8 cellular contexts compared by ENCODE assay signal in genomic region chr12:56315626-56316473, GRCh38. TPM values are rescaled to one million over a fixed set of nuclear protein-coding genes. Genes with fewer than 3 reads are reported as not detected.
DNase-seq lines count a peak whose midpoint lies in the region; ATAC-seq and TF ChIP-seq lines count a peak whose summit lies in the region.

Gene CNPY2, minus strand, starts transcription at chr12:56315988. Its CDS starts 771 bp downstream, at chr12:56315217.

- H2BK120ac ChIP-seq in mesendoderm (ENCODE audit: low read depth, low read length) = no peak within 1 kb of the TSS

- POLR2A ChIA-PET in Caco-2 (lab: Charles Lee) = interaction anchor here (0.5 to 2.0 kb wide), 16 partner anchors 9 to 321 kb away, joined by 3 to 30 read pairs (median 5); partner anchors contain the start of genes CS, RNF41, SMARCC2 and STAT2

- H3K56ac ChIP-seq in mesendoderm (ENCODE audit: low read length) = peak within 1 kb of the TSS; percentile 93

- ATAC-seq in GM21381 (IDR thresholded peaks at IDR 0.05; ENCODE audit: unreplicated experiment) = peak; percentile 90
- ATAC-seq in activated CD8-positive, alpha-beta memory T cell treated with anti-CD3 and anti-CD28 coated beads, Interleukin-2, amount 10 ng/mL, durations not matched to agents 7 days and 5 days = peak; percentile 93

- H3K9ac ChIP-seq in NT2/D1 (ENCODE audit: insufficient read length, low read depth) (peak within 1 kb of the TSS; percentile 100), endodermal cell (ENCODE audit: extremely low read depth, low read length, poor library complexity, severe bottlenecking) (peak within 1 kb of the TSS; percentile 95), mesendoderm (ENCODE audit: low read length) (peak within 1 kb of the TSS; percentile 83)

- peak within 1 kb of the TSS; percentile 70 for H3K23ac ChIP-seq in mesendoderm (ENCODE audit: low read length)

- H3K27me3 Mint-ChIP-seq in Caco-2 (ENCODE audit: insufficient read depth, unreplicated experiment) (no peaks in the 10 kb centered on the region), endodermal cell (ENCODE audit: insufficient read depth) (no peaks in the 10 kb centered on the region)
- H3K27me3 Mint-ChIP-seq in activated CD8-positive, alpha-beta memory T cell treated with anti-CD3 and anti-CD28 coated beads, Interleukin-2, amount 10 ng/mL, durations not matched to agents 7 days and 5 days = no peaks in the 10 kb centered on the region

- H3K36me3 Mint-ChIP-seq in Caco-2 (ENCODE audit: insufficient read depth, unreplicated experiment) = peaks cover 49% of the 10 kb centered on the region
- H3K36me3 Mint-ChIP-seq in activated CD8-positive, alpha-beta memory T cell treated with anti-CD3 and anti-CD28 coated beads, Interleukin-2, amount 10 ng/mL, durations not matched to agents 7 days and 5 days = peaks cover 19% of the 10 kb centered on the region
- peaks cover 36% of the 10 kb centered on the region for H3K36me3 Mint-ChIP-seq in endodermal cell (ENCODE audit: low read depth)

- peak within 1 kb of the TSS; percentile 3 for H2AK5ac ChIP-seq in mesendoderm (ENCODE audit: low read length)

- H3K4me1 Mint-ChIP-seq in Caco-2 (ENCODE audit: low read depth, unreplicated experiment) (no peaks in the 10 kb centered on the region), endodermal cell (peaks cover 5% of the 10 kb centered on the region)
- H3K4me1 Mint-ChIP-seq in activated CD8-positive, alpha-beta memory T cell treated with anti-CD3 and anti-CD28 coated beads, Interleukin-2, amount 10 ng/mL, durations not matched to agents 7 days and 5 days = peaks cover 20% of the 10 kb centered on the region

- H3K9me3 ChIP-seq in Caco-2 (no peaks in the 10 kb centered on the region), NT2/D1 (ENCODE audit: insufficient read depth, low read length) (no peaks in the 10 kb centered on the region), endodermal cell (ENCODE audit: control insufficient read depth, low read length) (no peaks in the 10 kb centered on the region)

- H3K27ac Mint-ChIP-seq in Caco-2 (ENCODE audit: unreplicated experiment) (peak within 1 kb of the TSS; percentile 96), endodermal cell (peak within 1 kb of the TSS; percentile 99)
- peak within 1 kb of the TSS; percentile 98 for H3K27ac Mint-ChIP-seq in activated CD8-positive, alpha-beta memory T cell treated with anti-CD3 and anti-CD28 coated beads, Interleukin-2, amount 10 ng/mL, durations not matched to agents 7 days and 5 days

- H3K9me3 Mint-ChIP-seq in Caco-2 (ENCODE audit: unreplicated experiment) (no peaks in the 10 kb centered on the region), endodermal cell (no peaks in the 10 kb centered on the region)
- no peaks in the 10 kb centered on the region for H3K9me3 Mint-ChIP-seq in activated CD8-positive, alpha-beta memory T cell treated with anti-CD3 and anti-CD28 coated beads, Interleukin-2, amount 10 ng/mL, durations not matched to agents 7 days and 5 days (ENCODE audit: low read depth)

- H3K27ac ChIP-seq in endodermal cell (ENCODE audit: low read depth, low read length) (peak within 1 kb of the TSS; percentile 79), mesendoderm (ENCODE audit: low read depth, low read length) (peak within 1 kb of the TSS; percentile 91)

- H3K4me3 Mint-ChIP-seq in Caco-2 (ENCODE audit: unreplicated experiment) = peak within 1 kb of the TSS; percentile 85
- H3K4me3 Mint-ChIP-seq in activated CD8-positive, alpha-beta memory T cell treated with anti-CD3 and anti-CD28 coated beads, Interleukin-2, amount 10 ng/mL, durations not matched to agents 7 days and 5 days = peak within 1 kb of the TSS; percentile 98
- H3K4me3 Mint-ChIP-seq in endodermal cell = peak within 1 kb of the TSS; percentile 98

- H3K4me1 ChIP-seq in Caco-2 (peaks cover 4% of the 10 kb centered on the region; the same call in 1 of the 2 replicates), NT2/D1 (ENCODE audit: insufficient read depth, insufficient read length) (no peaks in the 10 kb centered on the region), endodermal cell (ENCODE audit: control insufficient read depth, insufficient read depth, low read length) (peaks cover 5% of the 10 kb centered on the region), mesendoderm (ENCODE audit: control insufficient read depth, low read depth, low read length) (no peaks in the 10 kb centered on the region)

- peak within 1 kb of the TSS; percentile 7 for H2BK5ac ChIP-seq in mesendoderm (ENCODE audit: low read length)

- H3K18ac ChIP-seq in mesendoderm (ENCODE audit: low read length) = peak within 1 kb of the TSS; percentile 73

- DNase-seq in Caco-2 = peak; percentile 98 to 99
- peak in 75 of 76 experiments; percentile 41 to 97 (median 91) for DNase-seq in HUDEP-2 (lab: John Stamatoyannopoulos, UW; ENCODE audit: unreplicated experiment in 76 of 76)
- DNase-seq in NT2/D1 (ENCODE audit: low read depth, low spot score) = peak; percentile 99
- DNase-seq in activated CD8-positive, alpha-beta memory T cell treated with anti-CD3 and anti-CD28 coated beads, Interleukin-2, amount 10 ng/mL, durations not matched to agents 7 days and 5 days = peak; percentile 98
- DNase-seq in endodermal cell = peak; percentile 100
- DNase-seq in mesendoderm = peak; percentile 100
- peak; percentile 86 for DNase-seq in stimulated activated CD8-positive, alpha-beta memory T cell treated with anti-CD3 and anti-CD28 coated beads, Interleukin-15, amount 100 ng/mL, for 1 hour (ENCODE audit: low read depth)

- no peaks in the 10 kb centered on the region for H3K27me3 ChIP-seq in Caco-2 (replicated peaks; ENCODE audit: control insufficient read depth, insufficient read depth, low read length)
- H3K27me3 ChIP-seq in NT2/D1 (ENCODE audit: insufficient read depth, insufficient read length) = no peaks in the 10 kb centered on the region
- no peaks in the 10 kb centered on the region for H3K27me3 ChIP-seq in endodermal cell (ENCODE audit: control insufficient read depth, insufficient read depth, low read length, poor library complexity, severe bottlenecking)
- H3K27me3 ChIP-seq in mesendoderm (ENCODE audit: insufficient read depth, low read length, poor library complexity) = no peaks in the 10 kb centered on the region

- H3K79me2 ChIP-seq in mesendoderm (ENCODE audit: control insufficient read depth, insufficient read depth, low read length) = peaks cover 13% of the 10 kb centered on the region

- H2BK15ac ChIP-seq in mesendoderm (replicated peaks; ENCODE audit: low read depth) = no peak within 1 kb of the TSS

- peaks cover 4% of the 10 kb centered on the region for H3K79me1 ChIP-seq in mesendoderm (ENCODE audit: low read length)

- CTCF ChIA-PET in Caco-2 (lab: Charles Lee) = interaction anchor here (0.5 to 2.1 kb wide), 19 partner anchors 18 to 258 kb away, joined by 3 to 38 read pairs (median 4); partner anchors contain the start of genes COQ10A, IL23A, PAN2 and SMARCC2
- CTCF ChIA-PET in activated CD8-positive, alpha-beta memory T cell treated with anti-CD3 and anti-CD28 coated beads, Interleukin-2, amount 10 ng/mL, durations not matched to agents 7 days and 5 days (lab: Charles Lee) = interaction anchor here (0.6 to 3.2 kb wide), 16 partner anchors 9 to 207 kb away, joined by 3 to 17 read pairs (median 4); partner anchors contain the start of genes IL23A, PAN2, RNF41 and SMARCC2

- intact Hi-C loops in Caco-2 (cut with micrococcal nuclease; ENCODE audit: unreplicated experiment) = loop anchor here (1.0 kb wide), 6 partner anchors 16 to 152 kb away; partner anchors contain the start of genes CS, PAN2, SPRYD4 and STAT2

- H3K4me2 ChIP-seq in mesendoderm (ENCODE audit: low read length) = peak within 1 kb of the TSS; percentile 70

- peak; percentile 22 to 27 for TF ChIP-seq CTCF in Caco-2 (IDR thresholded peaks at IDR 0.05; ENCODE audit: insufficient read depth in 1 of 2, low read depth in 1 of 2, low read length in 1 of 2, severe bottlenecking in 1 of 2, unreplicated experiment in 1 of 2)
- peak; percentile 37 for TF ChIP-seq CTCF in endodermal cell (conservative IDR thresholded peaks at IDR 0.05)

- H4K5ac ChIP-seq in mesendoderm (ENCODE audit: low read length) = no peak within 1 kb of the TSS

- no TSS peak for BruUV-seq in Caco-2 (replicated peaks; lab: Mats Ljungman, UMichigan)

- H3K4ac ChIP-seq in mesendoderm (ENCODE audit: low read depth, low read length) = peak within 1 kb of the TSS; percentile 77

- H4K8ac ChIP-seq in mesendoderm (ENCODE audit: low read depth, low read length) = peak within 1 kb of the TSS; percentile 31

- WGBS in endodermal cell (ENCODE audit: insufficient coverage in 1 of 2, insufficient read length in 1 of 2), 2 experiments = 0% methylated on average over 22 to 62 of the region's 62 CpGs
- WGBS in mesendoderm (ENCODE audit: extremely low coverage, insufficient coverage, low lambda C conversion rate) = no CpG with 5 or more reads among the region's 62 CpGs

- H3K36me3 ChIP-seq in Caco-2 (ENCODE audit: control insufficient read depth, insufficient read depth, low read length) (peaks cover under 1% of the 10 kb centered on the region; the same call in 1 of the 2 replicates), NT2/D1 (ENCODE audit: insufficient read depth, insufficient read length, low read length) (peaks cover 42% of the 10 kb centered on the region), endodermal cell (ENCODE audit: control insufficient read depth, insufficient read depth, low read length) (peaks cover 24% of the 10 kb centered on the region), mesendoderm (ENCODE audit: control insufficient read depth, insufficient read depth, low read length) (no peaks in the 10 kb centered on the region)

- peak within 1 kb of the TSS; percentile 79 for H3K4me3 ChIP-seq in Caco-2 (ENCODE audit: low read depth, low read length)
- H3K4me3 ChIP-seq in NT2/D1 (ENCODE audit: insufficient read length, low read depth) = peak within 1 kb of the TSS; percentile 100
- peak within 1 kb of the TSS; percentile 96 for H3K4me3 ChIP-seq in endodermal cell (ENCODE audit: low read length)
- peak within 1 kb of the TSS; percentile 64 for H3K4me3 ChIP-seq in mesendoderm (ENCODE audit: low read length)

RNA-seq across cellular contexts. Expression of gene CNPY2, which starts in this region (rescaled TPM):
- total RNA-seq in Caco-2 (2022) = 204 and 208 TPM in 2 replicates
- 100 to 1,000 TPM; 110 to 161 TPM for total RNA-seq in activated CD8-positive, alpha-beta memory T cell treated with anti-CD3 and anti-CD28 coated beads, Interleukin-2, amount 10 ng/mL, durations not matched to agents 7 days and 5 days
- total RNA-seq in endodermal cell = 100 to 1,000 TPM; 183 to 198 TPM
- polyA plus RNA-seq in endodermal cell (2013, experiment 1 of 2) = 147 TPM
- 135 TPM for polyA plus RNA-seq in endodermal cell (2013, experiment 2 of 2)
- 229 TPM for polyA plus RNA-seq in mesendoderm (2013, experiment 1 of 2)
- polyA plus RNA-seq in mesendoderm (2013, experiment 2 of 2) = 231 TPM

Comparison
In these comparisons a context has a peak if more than half of its experiments do, and no peak if none do; other contexts are left out.
1. Peak in every context shown above with its lines: DNase-seq, ATAC-seq, H3K4me3 ChIP-seq and H3K27ac ChIP-seq.